Comparison of ENCODE assay signal across 28 cellular contexts in the genomic region with DNA sequence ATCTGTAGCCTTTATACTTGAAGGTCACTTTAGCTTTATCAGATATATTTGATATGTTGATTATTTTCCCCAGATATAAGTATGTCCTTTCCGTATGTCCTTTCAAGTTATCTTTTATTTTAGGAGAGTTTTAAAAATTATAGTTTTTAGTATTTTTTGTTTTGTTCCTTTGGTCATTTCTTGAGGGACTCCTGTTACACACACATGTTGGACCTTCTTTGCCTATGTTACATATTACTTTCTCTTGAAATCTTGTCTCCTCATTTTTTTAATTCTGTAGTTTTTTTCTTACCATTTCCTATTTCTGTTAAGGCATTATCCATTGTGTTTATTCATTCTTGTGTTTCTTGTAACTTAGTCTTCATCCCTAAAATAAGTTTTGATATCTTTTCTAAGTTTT. TPM values are rescaled to one million over a fixed set of nuclear protein-coding genes. Genes with fewer than 3 reads are reported as not detected.
DNase-seq lines count a peak whose midpoint lies in the region; ATAC-seq and TF ChIP-seq lines count a peak whose summit lies in the region.
"Had no signal": no experiment of that assay in that cellular context is flagged by ENCODE, and none has a peak within 500 bp of the region (broad histone marks: within the 10 kb centered on the region; RNA-seq: fewer than 3 reads in every experiment).

No MANE protein-coding gene starts in this region.

- peaks cover 27% of the 10 kb centered on the region for H3K9me3 Mint-ChIP-seq in GM23338
- H3K9me3 Mint-ChIP-seq in activated naive CD4-positive, alpha-beta T cell treated with anti-CD3 and anti-CD28 coated beads, Interleukin-2, amount 50 U/mL, for 72 hours: peaks cover 8 to 16% of the 10 kb centered on the region in 2 donors

- H3K4me1 Mint-ChIP-seq in GM23338: no peaks in the 10 kb centered on the region; the same call in 2 of the 3 replicates

- H4K20me1 ChIP-seq in GM23338 (replicated peaks; ENCODE audit: insufficient read depth) (no peaks in the 10 kb centered on the region), Karpas-422 (ENCODE audit: insufficient read depth, low read depth, low read length) (no peaks in the 10 kb centered on the region)

- H3K9me3 ChIP-seq in Karpas-422 (ENCODE audit: low read length): no peaks in the 10 kb centered on the region
- H3K9me3 ChIP-seq in aorta (ENCODE audit: control insufficient read depth, low read length): no peaks in the 10 kb centered on the region
- H3K9me3 ChIP-seq: prostate gland had no signal

- intact Hi-C loops in aorta (cut with DNase I): no loop called here

- TF ChIP-seq CTCF in GM23338 (conservative IDR thresholded peaks at IDR 0.05; ENCODE audit: low read depth in 2 of 2): no peak
- TF ChIP-seq CTCF in astrocyte of the spinal cord (IDR thresholded peaks at IDR 0.05; ENCODE audit: low read depth, low read length): no peak
- no peak for TF ChIP-seq CTCF in fibroblast of the aortic adventitia (IDR thresholded peaks at IDR 0.05; ENCODE audit: insufficient read depth, low read length)

- H3K9me2 ChIP-seq in GM23338 (ENCODE audit: insufficient read depth) (no peaks in the 10 kb centered on the region), Karpas-422 (replicated peaks; ENCODE audit: insufficient read depth, low read length) (no peaks in the 10 kb centered on the region)

- peak; percentile 1 for DNase-seq in NCI-H510A (lab: John Stamatoyannopoulos, UW)
- DNase-seq in NCI-H510A treated with DMSO at 0.1 percent for 48 hours (lab: John Stamatoyannopoulos, UW): no peak
- peak; percentile 57 for DNase-seq in GM23338 (ENCODE audit: low spot score)
- DNase-seq in astrocyte of the spinal cord (ENCODE audit: low read depth, low spot score): peak; percentile 35
- DNase-seq in fibroblast of the aortic adventitia (ENCODE audit: low read depth): peak; percentile 15
- DNase-seq in Karpas-422: no peak
- no peak for DNase-seq in activated naive CD4-positive, alpha-beta T cell treated with anti-CD3 and anti-CD28 coated beads, Interleukin-2, amount 50 U/mL, for 72 hours (ENCODE audit: low spot score in 2 of 2)
- no peak for DNase-seq in aorta
- DNase-seq: activated CD4-positive, alpha-beta T cell treated with anti-CD3 and anti-CD28 coated beads, Interleukin-2, amount 10 ng/mL, durations not matched to agents 24 days and 14 days; activated naive CD4-positive, alpha-beta T cell treated with Interleukin-2 at 50 U/mL for 16 hours; adrenal gland; DMS79 treated with DMSO at 0.1 percent for 48 hours; effector CD8-positive, alpha-beta T cell; left colon; NCI-H1105; NCI-H187 treated with DMSO at 0.1 percent for 48 hours; NCI-H226; stimulated activated CD4-positive, alpha-beta T cell treated with anti-CD3 and anti-CD28 coated beads, Interleukin-4, amount 100 ng/mL, for 24 hours; substantia nigra had no signal

- 94 to 99% methylated on average over 1 of the region's 1 CpG for WGBS in aorta, 2 donors

- no peak overlapping the region for H3K27ac Mint-ChIP-seq in GM23338
- no peak overlapping the region for H3K27ac Mint-ChIP-seq in activated naive CD4-positive, alpha-beta T cell treated with anti-CD3 and anti-CD28 coated beads, Interleukin-2, amount 50 U/mL, for 72 hours
- H3K27ac Mint-ChIP-seq: activated CD4-positive, alpha-beta T cell treated with anti-CD3 and anti-CD28 coated beads, Interleukin-2, amount 10 ng/mL, durations not matched to agents 24 days and 14 days; B cell; memory B cell; T-helper 2 cell treated with Interferon-gamma antibody and Interleukin-4, amounts not matched to agents 5 μg/mL and 100 μg/mL, for 36 hours; type B pancreatic cell had no signal

- H3K79me2 ChIP-seq in GM23338 (replicated peaks; ENCODE audit: insufficient read depth) (peaks cover 94% of the 10 kb centered on the region), Karpas-422 (ENCODE audit: low read length) (peaks cover 93% of the 10 kb centered on the region)

- H3K4me3 Mint-ChIP-seq in GM23338: no peak overlapping the region
- H3K4me3 Mint-ChIP-seq: activated CD4-positive, alpha-beta T cell treated with anti-CD3 and anti-CD28 coated beads, Interleukin-2, amount 10 ng/mL, durations not matched to agents 24 days and 14 days; B cell; memory B cell; stimulated activated effector memory CD8-positive, alpha-beta T cell treated with anti-CD3 and anti-CD28 coated beads, Interleukin-12 subunit alpha, Interleukin-12 subunit beta, amount 100 ng/mL, for 72 hours; T-helper 2 cell treated with Interferon-gamma antibody and Interleukin-4, amounts not matched to agents 5 μg/mL and 100 μg/mL, for 36 hours; type B pancreatic cell had no signal

- H3K27ac ChIP-seq in GM23338 (ENCODE audit: low read depth) (no peak overlapping the region), Karpas-422 (ENCODE audit: low read length) (no peak overlapping the region), aorta (ENCODE audit: low read depth in 1 of 2, low read length in 2 of 2) (no peak overlapping the region)
- H3K27ac ChIP-seq: A549, adrenal gland, prostate gland, VCaP had no signal

- H2AFZ ChIP-seq in GM23338 (no peak overlapping the region), Karpas-422 (ENCODE audit: low read length) (no peak overlapping the region)

- H3K4me1 ChIP-seq in GM23338 (ENCODE audit: insufficient read depth) (peaks cover 4% of the 10 kb centered on the region; the same call in 1 of the 2 replicates), Karpas-422 (ENCODE audit: low read length) (peaks cover 17% of the 10 kb centered on the region), aorta (ENCODE audit: control insufficient read depth in 1 of 2, insufficient read depth in 2 of 2, low read length in 2 of 2) (no peaks in the 10 kb centered on the region)
- H3K4me1 ChIP-seq: A549, prostate gland had no signal

- H3K36me3 ChIP-seq in GM23338 (ENCODE audit: insufficient read depth) (peaks cover 6% of the 10 kb centered on the region; the same call in 1 of the 2 replicates), Karpas-422 (ENCODE audit: insufficient read depth, low read length) (no peaks in the 10 kb centered on the region), aorta (ENCODE audit: control insufficient read depth in 1 of 2, insufficient read depth in 2 of 2, low read length in 1 of 2) (no peaks in the 10 kb centered on the region)
- H3K36me3 ChIP-seq: adrenal gland, prostate gland had no signal

- in situ Hi-C loops in astrocyte of the spinal cord (cut with HindIII; ENCODE audit: low sequenced_read_pairs): no loop called here

- no peaks in the 10 kb centered on the region for H3K27me3 ChIP-seq in GM23338 (ENCODE audit: insufficient read depth)
- no peaks in the 10 kb centered on the region for H3K27me3 ChIP-seq in Karpas-422 (ENCODE audit: low read length)
- H3K27me3 ChIP-seq in aorta (ENCODE audit: control insufficient read depth in 1 of 2, insufficient read depth in 2 of 2, low read length in 1 of 2): no peaks in the 10 kb centered on the region
- H3K27me3 ChIP-seq: adrenal gland had no signal

- H3K4me3 ChIP-seq in GM23338 (no peak overlapping the region), astrocyte of the spinal cord (ENCODE audit: low read depth, low read length) (no peak overlapping the region), fibroblast of the aortic adventitia (ENCODE audit: low read depth, low read length) (no peak overlapping the region), Karpas-422 (ENCODE audit: low read length) (no peak overlapping the region), aorta (ENCODE audit: low read length in 2 of 2) (no peak overlapping the region)
- H3K4me3 ChIP-seq: A549, adrenal gland, prostate gland had no signal

- no peak overlapping the region for H3K9ac ChIP-seq in Karpas-422 (ENCODE audit: low read length)

- H3K36me3 Mint-ChIP-seq in GM23338 (ENCODE audit: low read depth): peaks cover 31% of the 10 kb centered on the region
- peaks cover 10 to 30% of the 10 kb centered on the region in 2 donors for H3K36me3 Mint-ChIP-seq in activated naive CD4-positive, alpha-beta T cell treated with anti-CD3 and anti-CD28 coated beads, Interleukin-2, amount 50 U/mL, for 72 hours

- no peaks in the 10 kb centered on the region for H3F3A ChIP-seq in GM23338 (replicated peaks; ENCODE audit: low read depth)

- H3K4me2 ChIP-seq in GM23338: no peak overlapping the region
- no peak overlapping the region for H3K4me2 ChIP-seq in Karpas-422 (ENCODE audit: low read depth, low read length, poor library complexity, severe bottlenecking)
- H3K4me2 ChIP-seq: A549 had no signal

- ATAC-seq in GM23338: no peak
- ATAC-seq in activated naive CD4-positive, alpha-beta T cell treated with anti-CD3 and anti-CD28 coated beads, Interleukin-2, amount 50 U/mL, for 72 hours: no peak
- ATAC-seq in aorta (ENCODE audit: low FRiP score): no peak
- ATAC-seq: A549; left colon; sciatic nerve; stimulated activated effector memory CD8-positive, alpha-beta T cell treated with anti-CD3 and anti-CD28 coated beads, Interleukin-12 subunit alpha, Interleukin-12 subunit beta, amount 100 ng/mL, for 72 hours had no signal

- peaks cover 2% of the 10 kb centered on the region for H3K27me3 Mint-ChIP-seq in GM23338 (ENCODE audit: insufficient read depth, low read depth, poor library complexity)
- H3K27me3 Mint-ChIP-seq: activated CD4-positive, alpha-beta T cell treated with anti-CD3 and anti-CD28 coated beads, Interleukin-2, amount 10 ng/mL, durations not matched to agents 24 days and 14 days; B cell; memory B cell; type B pancreatic cell had no signal

TF ChIP-seq in GM23338, 12 proteins besides CTCF, POLR2A, EP300 and RAD21 (continues in another document):
- no peak for TF ChIP-seq POLR2AphosphoS5 (IDR thresholded peaks at IDR 0.05; ENCODE audit: low read depth)

RNA-seq across cellular contexts. Expression of a gene that starts 23.9 kb away (rescaled TPM):
- total RNA-seq in GM23338 (2014; rRNA removed; shearing (Covaris generic)): 15.5 and 15.7 TPM in 2 replicates
- polyA plus RNA-seq in GM23338 (2016; fragmentation: Nextera tagmentation; extraction: Ambion mirVana): 14.0 and 15.0 TPM in 2 replicates
- 2.1 and 11.7 TPM in 2 replicates for total RNA-seq in fibroblast of the aortic adventitia (ENCODE audit: low replicate concordance)
- total RNA-seq in Karpas-422 (2014; rRNA removed; shearing (Covaris generic); ENCODE audit: low replicate concordance): 30.2 and 55.7 TPM in 2 replicates
- total RNA-seq in activated naive CD4-positive, alpha-beta T cell treated with anti-CD3 and anti-CD28 coated beads, Interleukin-2, amount 50 U/mL, for 72 hours: 10 to 100 TPM; 16.7 to 20.9 TPM
- 10 to 100 TPM in 1 of 2 donors, 1 to 10 TPM in 1; 8.4 to 12.0 TPM for total RNA-seq in aorta
- 1 to 10 TPM; 2.1 to 7.5 TPM for polyA plus RNA-seq in aorta

Comparison
In these comparisons a context has a peak if more than half of its experiments do, and no peak if none do; other contexts are left out.
1. DNase-seq: peak in NCI-H510A (single experiment), GM23338 (single experiment), astrocyte of the spinal cord (single experiment) and fibroblast of the aortic adventitia (single experiment); none in NCI-H510A treated with DMSO at 0.1 percent for 48 hours (single experiment), Karpas-422 (single experiment), activated naive CD4-positive, alpha-beta T cell treated with anti-CD3 and anti-CD28 coated beads, Interleukin-2, amount 50 U/mL, for 72 hours (0 of 2) and aorta (0 of 2).